ENCODE assay signal across 17 cellular contexts in genomic region chr2:238446371-238446770, GRCh38. TPM values are rescaled to one million over a fixed set of nuclear protein-coding genes. Genes with fewer than 3 reads are reported as not detected.
A peak's percentile ranks its signal among the peaks of the same experiment; 100 is the strongest.
DNase-seq lines count a peak whose midpoint lies in the region; ATAC-seq, FAIRE-seq and TF ChIP-seq lines count a peak whose summit lies in the region.
"Had no signal": no experiment of that assay in that cellular context is flagged by ENCODE, and none has a peak within 500 bp of the region (broad histone marks: within the 10 kb centered on the region; RNA-seq: fewer than 3 reads in every experiment).

No MANE protein-coding gene starts in this region.

- TF ChIP-seq POLR2A in vagina (IDR thresholded peaks at IDR 0.05): no peak

- no peak overlapping the region for H3K4me3 Mint-ChIP-seq in activated CD4-positive, alpha-beta T cell treated with anti-CD3 and anti-CD28 coated beads, Interleukin-2, amount 10 ng/mL, durations not matched to agents 7 days and 5 days
- H3K4me3 Mint-ChIP-seq in osteocyte (ENCODE audit: unreplicated experiment): no peak overlapping the region
- H3K4me3 Mint-ChIP-seq: CD8-positive, alpha-beta memory T cell; GM23338 had no signal

- H3K9me3 ChIP-seq in vagina (no peaks in the 10 kb centered on the region), left lung (no peaks in the 10 kb centered on the region)
- H3K9me3 ChIP-seq: BLaER1, Caco-2 had no signal

- H3K27me3 ChIP-seq in vagina (no peaks in the 10 kb centered on the region), left lung (no peaks in the 10 kb centered on the region)
- H3K27me3 ChIP-seq: BLaER1 had no signal

- H3K36me3 Mint-ChIP-seq in activated CD4-positive, alpha-beta T cell treated with anti-CD3 and anti-CD28 coated beads, Interleukin-2, amount 10 ng/mL, durations not matched to agents 7 days and 5 days (ENCODE audit: low read depth): peaks cover 50% of the 10 kb centered on the region
- H3K36me3 Mint-ChIP-seq in osteocyte (ENCODE audit: unreplicated experiment): peaks cover 50% of the 10 kb centered on the region

- H3K27ac Mint-ChIP-seq in activated CD4-positive, alpha-beta T cell treated with anti-CD3 and anti-CD28 coated beads, Interleukin-2, amount 10 ng/mL, durations not matched to agents 7 days and 5 days: no peak overlapping the region
- H3K27ac Mint-ChIP-seq in osteocyte (ENCODE audit: unreplicated experiment): no peak overlapping the region
- H3K27ac Mint-ChIP-seq: GM23338 had no signal

- no peak for FAIRE-seq in HTR-8/SVneo (lab: Jason Lieb, UNC)
- FAIRE-seq: GM12892 had no signal

- no peak for ATAC-seq in left lung
- ATAC-seq: GM23338 had no signal

- intact Hi-C loops in vagina (cut with DNase I) (no loop called here), left lung (cut with DNase I) (no loop called here)

- peaks cover 11% of the 10 kb centered on the region for H3K4me1 Mint-ChIP-seq in activated CD4-positive, alpha-beta T cell treated with anti-CD3 and anti-CD28 coated beads, Interleukin-2, amount 10 ng/mL, durations not matched to agents 7 days and 5 days
- H3K4me1 Mint-ChIP-seq in osteocyte (ENCODE audit: unreplicated experiment): peaks cover 13% of the 10 kb centered on the region

- H3K9me3 Mint-ChIP-seq in activated CD4-positive, alpha-beta T cell treated with anti-CD3 and anti-CD28 coated beads, Interleukin-2, amount 10 ng/mL, durations not matched to agents 7 days and 5 days: no peaks in the 10 kb centered on the region
- no peaks in the 10 kb centered on the region for H3K9me3 Mint-ChIP-seq in osteocyte (ENCODE audit: unreplicated experiment)
- H3K9me3 Mint-ChIP-seq: CD8-positive, alpha-beta memory T cell; GM23338 had no signal

- POLR2A ChIA-PET in activated CD4-positive, alpha-beta T cell treated with anti-CD3 and anti-CD28 coated beads, Interleukin-2, amount 10 ng/mL, durations not matched to agents 7 days and 5 days (lab: Charles Lee): no interaction called here

- no peak overlapping the region for H3K4me3 ChIP-seq in vagina
- no peak overlapping the region for H3K4me3 ChIP-seq in left lung
- H3K4me3 ChIP-seq: BLaER1, GM23338 had no signal

- no peaks in the 10 kb centered on the region for H3K27me3 Mint-ChIP-seq in activated CD4-positive, alpha-beta T cell treated with anti-CD3 and anti-CD28 coated beads, Interleukin-2, amount 10 ng/mL, durations not matched to agents 7 days and 5 days
- no peaks in the 10 kb centered on the region for H3K27me3 Mint-ChIP-seq in osteocyte (ENCODE audit: unreplicated experiment)
- H3K27me3 Mint-ChIP-seq: CD8-positive, alpha-beta memory T cell had no signal

- H3K36me3 ChIP-seq in vagina: peaks cover 0 to 49% of the 10 kb centered on the region in 2 donors
- peaks cover 0 to 80% of the 10 kb centered on the region in 2 donors for H3K36me3 ChIP-seq in left lung

- H3K27ac ChIP-seq in epithelial cell of prostate: peak overlapping the region; percentile 100
- H3K27ac ChIP-seq in vagina: no peak overlapping the region
- H3K27ac ChIP-seq in left lung: no peak overlapping the region
- H3K27ac ChIP-seq: 22Rv1, BLaER1 had no signal

- H3K4me1 ChIP-seq in vagina: peaks cover 9% of the 10 kb centered on the region
- H3K4me1 ChIP-seq in left lung: peaks cover 0 to 31% of the 10 kb centered on the region in 2 donors
- H3K4me1 ChIP-seq: BLaER1, Caco-2 had no signal

- peak; percentile 3 for DNase-seq in activated CD4-positive, alpha-beta T cell treated with anti-CD3 and anti-CD28 coated beads, Interleukin-2, amount 10 ng/mL, durations not matched to agents 7 days and 5 days
- no peak for DNase-seq in activated CD4-positive, alpha-beta T cell treated with anti-CD3 and anti-CD28 coated beads, Interleukin-2, amount 50 U/mL, for 4 hours
- DNase-seq in epithelial cell of prostate (ENCODE audit: low read depth, low spot score): no peak
- peak; percentile 68 for DNase-seq in osteocyte (ENCODE audit: extremely low spot score, unreplicated experiment)
- DNase-seq in vagina (ENCODE audit: extremely low spot score in 2 of 2): peak; percentile 72 to 84
- no peak for DNase-seq in HTR-8/SVneo (ENCODE audit: insufficient read length, low spot score)
- DNase-seq in left lung: no peak
- DNase-seq: AML-193; Caco-2; CD8-positive, alpha-beta memory T cell; DND-41; GDM1; H7 had no signal

- CTCF ChIA-PET in activated CD4-positive, alpha-beta T cell treated with anti-CD3 and anti-CD28 coated beads, Interleukin-2, amount 10 ng/mL, durations not matched to agents 7 days and 5 days (lab: Charles Lee): no interaction called here

- TF ChIP-seq CTCF in osteocyte (IDR thresholded peaks at IDR 0.05) (no peak), vagina (IDR thresholded peaks at IDR 0.05) (no peak), left lung (IDR thresholded peaks at IDR 0.05) (no peak)

RNA-seq across cellular contexts. Expression of gene ASB1, which starts 19.6 kb away (rescaled TPM):
- total RNA-seq in activated CD4-positive, alpha-beta T cell treated with anti-CD3 and anti-CD28 coated beads, Interleukin-2, amount 10 ng/mL, durations not matched to agents 7 days and 5 days: 10 to 100 TPM; 26.2 to 28.9 TPM
- total RNA-seq in osteocyte (26.0 and 33.9 TPM in 2 replicates), vagina (16.7 TPM), left lung (10 to 100 TPM; 16.6 to 27.0 TPM)

Comparison
In these comparisons a context has a peak if more than half of its experiments do, and no peak if none do; other contexts are left out.
1. DNase-seq: peak in activated CD4-positive, alpha-beta T cell treated with anti-CD3 and anti-CD28 coated beads, Interleukin-2, amount 10 ng/mL, durations not matched to agents 7 days and 5 days (single experiment), osteocyte (single experiment) and vagina (2 of 2); none in activated CD4-positive, alpha-beta T cell treated with anti-CD3 and anti-CD28 coated beads, Interleukin-2, amount 50 U/mL, for 4 hours (0 of 2), epithelial cell of prostate (single experiment), HTR-8/SVneo (single experiment) and left lung (0 of 2).